Comparison of ENCODE assay signal across 8 cellular contexts in the genomic region with DNA sequence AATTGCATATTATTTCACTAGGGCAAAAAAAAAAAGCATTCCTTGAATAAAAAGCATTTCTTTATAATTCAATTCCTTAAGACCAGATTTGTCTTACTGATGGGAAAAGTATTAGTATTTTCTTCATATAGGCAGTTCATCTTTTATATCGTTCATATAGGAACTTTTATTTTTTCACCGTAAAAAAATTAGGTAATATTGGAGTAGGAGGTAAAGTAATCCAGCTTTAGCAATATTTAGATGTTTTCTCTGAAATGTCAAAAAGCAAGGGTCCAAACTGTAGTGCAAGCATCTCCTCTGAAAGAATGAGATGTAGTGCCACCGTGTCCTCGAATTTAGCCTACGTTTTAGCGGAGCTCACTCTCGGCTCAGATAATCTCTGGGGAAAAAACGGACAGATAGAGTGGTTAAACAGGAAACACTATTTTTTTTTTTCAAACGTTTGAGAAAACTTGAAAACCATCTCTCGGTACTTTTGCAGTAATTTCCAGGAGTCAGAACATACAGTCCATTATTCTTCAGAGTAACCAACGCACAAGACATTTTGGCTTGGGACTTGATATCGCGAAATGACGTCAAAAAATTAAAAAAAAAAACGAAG. TPM values are rescaled to one million over a fixed set of nuclear protein-coding genes. Genes with fewer than 3 reads are reported as not detected.
DNase-seq lines count a peak whose midpoint lies in the region; ATAC-seq and TF ChIP-seq lines count a peak whose summit lies in the region.

No MANE protein-coding gene starts in this region.

- H3K36me3 ChIP-seq in CD8-positive, alpha-beta memory T cell (ENCODE audit: insufficient read depth, low read length) = no peaks in the 10 kb centered on the region
- no peaks in the 10 kb centered on the region for H3K36me3 ChIP-seq in KMS-11 (ENCODE audit: insufficient read depth)
- H3K36me3 ChIP-seq in breast epithelium = no peaks in the 10 kb centered on the region
- no peaks in the 10 kb centered on the region for H3K36me3 ChIP-seq in mucosa of descending colon (ENCODE audit: low read depth)

- peak overlapping the region; percentile 42 for H2AFZ ChIP-seq in KMS-11 (ENCODE audit: low read depth)

- CTCF ChIA-PET in CD8-positive, alpha-beta memory T cell (lab: Charles Lee) = interaction anchor here (0.9 to 1.8 kb wide), 6 partner anchors 17 to 844 kb away, joined by 3 to 5 read pairs (median 3); partner anchors contain the start of gene COMMD3

- H3K9ac ChIP-seq in KMS-11 = peak overlapping the region; percentile 95

- H3K27ac Mint-ChIP-seq in CD8-positive, alpha-beta memory T cell = peak overlapping the region in 6 of 8 donors; percentile 79 to 95 (median 88)

- ATAC-seq in mucosa of descending colon (no peak), HG03520 (IDR thresholded peaks at IDR 0.05; ENCODE audit: unreplicated experiment) (no peak), GM19395 (IDR thresholded peaks at IDR 0.05; ENCODE audit: unreplicated experiment) (no peak)

- H3K4me3 Mint-ChIP-seq in CD8-positive, alpha-beta memory T cell = peak overlapping the region; percentile 85 to 98 (median 89)

- peaks cover 60% of the 10 kb centered on the region for H3K79me2 ChIP-seq in KMS-11 (ENCODE audit: insufficient read depth, low read depth)

- H3K4me3 ChIP-seq in CD8-positive, alpha-beta memory T cell (ENCODE audit: low read length) = peak overlapping the region; percentile 46
- no peak overlapping the region for H3K4me3 ChIP-seq in KMS-11 (IDR thresholded peaks at IDR 0.05; ENCODE audit: insufficient read depth, low read depth, low read length)
- peak overlapping the region; percentile 86 to 91 (median 89) for H3K4me3 ChIP-seq in breast epithelium
- peak overlapping the region; percentile 39 for H3K4me3 ChIP-seq in mucosa of descending colon

- H3K9me3 Mint-ChIP-seq in CD8-positive, alpha-beta memory T cell = peaks cover 5 to 20% (median 8%) of the 10 kb centered on the region in 5 donors

- DNase-seq in CD8-positive, alpha-beta memory T cell = no peak
- DNase-seq in breast epithelium (ENCODE audit: low spot score in 2 of 2) = no peak
- no peak for DNase-seq in mucosa of descending colon
- DNase-seq in NCI-H2107 (lab: John Stamatoyannopoulos, UW) = no peak
- DNase-seq in epidermal melanocyte (ENCODE audit: insufficient read length, low spot score) = no peak

- no peak for TF ChIP-seq POLR2A in breast epithelium (IDR thresholded peaks at IDR 0.05)

- no peaks in the 10 kb centered on the region for H3K9me3 ChIP-seq in CD8-positive, alpha-beta memory T cell (ENCODE audit: low read length)
- H3K9me3 ChIP-seq in breast epithelium (no peaks in the 10 kb centered on the region), mucosa of descending colon (no peaks in the 10 kb centered on the region)

- peaks cover 38% of the 10 kb centered on the region for H3K4me1 ChIP-seq in CD8-positive, alpha-beta memory T cell (ENCODE audit: insufficient read depth, low read length)
- peaks cover 33% of the 10 kb centered on the region for H3K4me1 ChIP-seq in KMS-11 (ENCODE audit: low read depth, poor library complexity, severe bottlenecking)
- H3K4me1 ChIP-seq in breast epithelium = peaks cover 0 to 4% of the 10 kb centered on the region in 2 donors
- peaks cover 25% of the 10 kb centered on the region for H3K4me1 ChIP-seq in mucosa of descending colon (ENCODE audit: low read depth)

- H3K36me3 Mint-ChIP-seq in CD8-positive, alpha-beta memory T cell = peaks cover 0 to 8% (median 3%) of the 10 kb centered on the region in 3 donors

- H3K27me3 ChIP-seq in CD8-positive, alpha-beta memory T cell (ENCODE audit: insufficient read depth, low read length, poor library complexity, severe bottlenecking) = peaks cover 87% of the 10 kb centered on the region
- H3K27me3 ChIP-seq in KMS-11 (ENCODE audit: insufficient read depth, low read depth) (no peaks in the 10 kb centered on the region), breast epithelium (peaks cover 8 to 88% of the 10 kb centered on the region in 2 donors)

- peaks cover 17 to 37% (median 32%) of the 10 kb centered on the region in 3 donors for H3K4me1 Mint-ChIP-seq in CD8-positive, alpha-beta memory T cell

- H4K20me1 ChIP-seq in KMS-11 (ENCODE audit: insufficient read depth) = no peaks in the 10 kb centered on the region

- TF ChIP-seq CTCF in KMS-11 (conservative IDR thresholded peaks at IDR 0.05; ENCODE audit: low read depth, low read length) (no peak), breast epithelium (IDR thresholded peaks at IDR 0.05) (no peak), mucosa of descending colon (IDR thresholded peaks at IDR 0.05) (no peak)

- intact Hi-C loops in breast epithelium (cut with DNase I; ENCODE audit: low total_unique reads) = no loop called here
- intact Hi-C loops in mucosa of descending colon (cut with DNase I, micrococcal nuclease) = no loop called here

- H3K27me3 Mint-ChIP-seq in CD8-positive, alpha-beta memory T cell = peaks cover 78 to 81% of the 10 kb centered on the region in 2 donors

- H3K4me2 ChIP-seq in KMS-11 = peak overlapping the region; percentile 95

- H3K27ac ChIP-seq in CD8-positive, alpha-beta memory T cell (ENCODE audit: low read depth, low read length) = peak overlapping the region; percentile 66
- peak overlapping the region; percentile 92 for H3K27ac ChIP-seq in KMS-11
- H3K27ac ChIP-seq in breast epithelium = peak overlapping the region; percentile 92 to 96

- POLR2A ChIA-PET in CD8-positive, alpha-beta memory T cell (lab: Charles Lee) = interaction anchor here (0.6 to 1.9 kb wide), 13 partner anchors 14 to 814 kb away, joined by 3 to 24 read pairs (median 4); partner anchors contain the start of genes BMI1, COMMD3, DNAJC1 and MLLT10

RNA-seq across cellular contexts. Expression of gene SPAG6, which starts 5.4 kb away (rescaled TPM):
- under 1 TPM in 1 of 2 experiments, not detected in 1; 0.22 TPM for total RNA-seq in CD8-positive, alpha-beta memory T cell
- not detected for polyA plus RNA-seq in CD8-positive, alpha-beta memory T cell
- total RNA-seq in breast epithelium (1 to 10 TPM in 1 of 3 donors, under 1 TPM in 1, not detected in 1; 0.59 to 4.9 TPM), mucosa of descending colon (not detected)

RNA-seq across cellular contexts. Expression of gene BMI1, which starts 19.0 kb away (rescaled TPM):
- 10 to 100 TPM; 87.8 to 97.3 TPM for total RNA-seq in CD8-positive, alpha-beta memory T cell
- 39.3 TPM for polyA plus RNA-seq in CD8-positive, alpha-beta memory T cell
- 10 to 100 TPM; 48.5 to 92.3 (median 68.5) TPM for total RNA-seq in breast epithelium
- total RNA-seq in mucosa of descending colon = 10 to 100 TPM; 26.6 to 76.6 (median 28.7) TPM

RNA-seq across cellular contexts. Expression of gene COMMD3, which starts 23.7 kb away (rescaled TPM):
- 10 to 100 TPM; 80.2 to 80.4 TPM for total RNA-seq in CD8-positive, alpha-beta memory T cell
- 61.4 TPM for polyA plus RNA-seq in CD8-positive, alpha-beta memory T cell
- total RNA-seq in breast epithelium = 10 to 100 TPM; 30.1 to 51.4 (median 35.7) TPM
- total RNA-seq in mucosa of descending colon = 10 to 100 TPM; 48.4 to 56.5 (median 51.2) TPM
